Comparison of ENCODE assay signal across 11 cellular contexts in the genomic region with DNA sequence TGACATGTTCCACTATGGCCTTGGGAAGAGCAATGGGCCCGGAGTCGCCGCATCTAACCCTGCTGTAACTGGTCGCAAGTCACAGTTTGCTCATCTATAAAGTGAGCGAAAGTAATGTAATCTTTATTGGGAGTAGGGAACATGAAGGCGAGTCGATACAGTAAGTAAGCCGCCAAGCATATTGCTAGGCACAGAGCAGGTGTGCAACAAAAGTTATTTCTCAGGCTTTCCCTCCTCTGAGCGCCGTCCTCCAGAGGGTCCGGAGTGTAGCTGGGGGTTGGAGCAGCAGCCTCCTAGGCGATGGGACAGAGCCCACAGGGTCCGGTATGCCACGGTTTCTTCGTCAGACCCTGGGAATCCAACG. TPM values are rescaled to one million over a fixed set of nuclear protein-coding genes. Genes with fewer than 3 reads are reported as not detected.
DNase-seq lines count a peak whose midpoint lies in the region; ATAC-seq and TF ChIP-seq lines count a peak whose summit lies in the region.
"Had no signal": no experiment of that assay in that cellular context is flagged by ENCODE, and none has a peak within 500 bp of the region (broad histone marks: within the 10 kb centered on the region; RNA-seq: fewer than 3 reads in every experiment).

No MANE protein-coding gene starts in this region.

- H3K4me3 Mint-ChIP-seq in activated naive CD8-positive, alpha-beta T cell = peak overlapping the region; percentile 68
- no peak overlapping the region for H3K4me3 Mint-ChIP-seq in activated naive CD8-positive, alpha-beta T cell treated with anti-CD3 and anti-CD28 coated beads for 36 hours
- peak overlapping the region; percentile 46 to 81 (median 69) for H3K4me3 Mint-ChIP-seq in naive thymus-derived CD4-positive, alpha-beta T cell
- H3K4me3 Mint-ChIP-seq in type B pancreatic cell = peak overlapping the region; percentile 74

- H3K4me3 ChIP-seq in ectodermal cell (ENCODE audit: insufficient read depth, low read depth, low read length) = peak overlapping the region; percentile 34
- H3K4me3 ChIP-seq in naive thymus-derived CD4-positive, alpha-beta T cell (ENCODE audit: low read length) = peak overlapping the region; percentile 34
- H3K4me3 ChIP-seq in SJCRH30 = no peak overlapping the region

- H3K27ac ChIP-seq in ectodermal cell (ENCODE audit: insufficient read depth, low read depth, low read length, poor library complexity, severe bottlenecking) (no peak overlapping the region), SJCRH30 (no peak overlapping the region)
- H3K27ac ChIP-seq in naive thymus-derived CD4-positive, alpha-beta T cell (ENCODE audit: low read depth, low read length) = no peak overlapping the region

- peaks cover 7% of the 10 kb centered on the region for H3K36me3 Mint-ChIP-seq in activated naive CD8-positive, alpha-beta T cell
- no peaks in the 10 kb centered on the region for H3K36me3 Mint-ChIP-seq in activated naive CD8-positive, alpha-beta T cell treated with anti-CD3 and anti-CD28 coated beads for 36 hours
- H3K36me3 Mint-ChIP-seq in naive thymus-derived CD4-positive, alpha-beta T cell = peaks cover 0 to 1% (median 0%) of the 10 kb centered on the region in 5 donors
- H3K36me3 Mint-ChIP-seq in type B pancreatic cell = no peaks in the 10 kb centered on the region

- H3K36me3 ChIP-seq in ectodermal cell (ENCODE audit: control insufficient read depth, insufficient read depth, low read length) = no peaks in the 10 kb centered on the region
- no peaks in the 10 kb centered on the region for H3K36me3 ChIP-seq in naive thymus-derived CD4-positive, alpha-beta T cell (ENCODE audit: control insufficient read depth in 2 of 3, insufficient read depth in 3 of 3, low read length in 3 of 3)
- H3K36me3 ChIP-seq in SJCRH30 = no peaks in the 10 kb centered on the region

- DNase-seq in activated naive CD8-positive, alpha-beta T cell treated with anti-CD3 and anti-CD28 coated beads for 36 hours = no peak
- no peak for DNase-seq in naive thymus-derived CD4-positive, alpha-beta T cell
- no peak for DNase-seq in type B pancreatic cell (ENCODE audit: extremely low spot score, unreplicated experiment)
- DNase-seq in inferior parietal cortex (ENCODE audit: extremely low spot score) = no peak
- no peak for DNase-seq in SJCRH30
- DNase-seq in NCI-H2227 (lab: John Stamatoyannopoulos, UW; ENCODE audit: unreplicated experiment) = no peak
- DNase-seq: foreskin melanocyte; NK-92 treated with Interleukin-12 subunit alpha and Interleukin-12 subunit beta, amount 100 ng/mL, for 24 hours had no signal

- H3K27ac Mint-ChIP-seq in activated naive CD8-positive, alpha-beta T cell = no peak overlapping the region
- H3K27ac Mint-ChIP-seq in activated naive CD8-positive, alpha-beta T cell treated with anti-CD3 and anti-CD28 coated beads for 36 hours = no peak overlapping the region
- H3K27ac Mint-ChIP-seq in naive thymus-derived CD4-positive, alpha-beta T cell = no peak overlapping the region
- H3K27ac Mint-ChIP-seq in type B pancreatic cell = no peak overlapping the region

- peaks cover 15% of the 10 kb centered on the region for H3K4me1 Mint-ChIP-seq in activated naive CD8-positive, alpha-beta T cell (ENCODE audit: low read depth)
- peaks cover 5% of the 10 kb centered on the region for H3K4me1 Mint-ChIP-seq in activated naive CD8-positive, alpha-beta T cell treated with anti-CD3 and anti-CD28 coated beads for 36 hours
- H3K4me1 Mint-ChIP-seq in naive thymus-derived CD4-positive, alpha-beta T cell = peaks cover 4 to 18% (median 13%) of the 10 kb centered on the region in 7 donors
- peaks cover 14% of the 10 kb centered on the region for H3K4me1 Mint-ChIP-seq in type B pancreatic cell (ENCODE audit: unreplicated experiment)

- peaks cover 64% of the 10 kb centered on the region for H3K27me3 ChIP-seq in ectodermal cell (ENCODE audit: control insufficient read depth, insufficient read depth, low read length, poor library complexity, severe bottlenecking)
- peaks cover 6 to 21% of the 10 kb centered on the region in 2 donors for H3K27me3 ChIP-seq in naive thymus-derived CD4-positive, alpha-beta T cell (ENCODE audit: control insufficient read depth in 2 of 2, insufficient read depth in 2 of 2, low read length in 2 of 2)
- H3K27me3 ChIP-seq in SJCRH30 = peaks cover 17% of the 10 kb centered on the region

- ATAC-seq in naive thymus-derived CD4-positive, alpha-beta T cell = no peak

- H3K27me3 Mint-ChIP-seq in activated naive CD8-positive, alpha-beta T cell = peaks cover 35% of the 10 kb centered on the region
- peaks cover 71% of the 10 kb centered on the region for H3K27me3 Mint-ChIP-seq in activated naive CD8-positive, alpha-beta T cell treated with anti-CD3 and anti-CD28 coated beads for 36 hours
- peaks cover 55 to 83% (median 59%) of the 10 kb centered on the region in 5 donors for H3K27me3 Mint-ChIP-seq in naive thymus-derived CD4-positive, alpha-beta T cell
- H3K27me3 Mint-ChIP-seq in type B pancreatic cell = peaks cover 79% of the 10 kb centered on the region

- CTCF ChIA-PET in naive thymus-derived CD4-positive, alpha-beta T cell (lab: Charles Lee) = interaction anchor here (0.8 to 2.8 kb wide), 13 partner anchors 13 to 288 kb away, joined by 3 to 7 read pairs (median 4); no protein-coding TSS in a partner anchor

- H3K9me3 ChIP-seq in ectodermal cell (ENCODE audit: control insufficient read depth, low read length) (no peaks in the 10 kb centered on the region), SJCRH30 (replicated peaks) (no peaks in the 10 kb centered on the region)
- no peaks in the 10 kb centered on the region for H3K9me3 ChIP-seq in naive thymus-derived CD4-positive, alpha-beta T cell (ENCODE audit: control insufficient read depth in 2 of 3, low read length in 3 of 3)

- POLR2A ChIA-PET in naive thymus-derived CD4-positive, alpha-beta T cell (lab: Charles Lee) = interaction anchor here (0.7 to 2.2 kb wide), 5 partner anchors 8 to 111 kb away, joined by 3 to 9 read pairs (median 5); no protein-coding TSS in a partner anchor

- no peaks in the 10 kb centered on the region for H3K9me3 Mint-ChIP-seq in activated naive CD8-positive, alpha-beta T cell (ENCODE audit: low read depth)
- H3K9me3 Mint-ChIP-seq in activated naive CD8-positive, alpha-beta T cell treated with anti-CD3 and anti-CD28 coated beads for 36 hours = no peaks in the 10 kb centered on the region
- no peaks in the 10 kb centered on the region for H3K9me3 Mint-ChIP-seq in naive thymus-derived CD4-positive, alpha-beta T cell
- no peaks in the 10 kb centered on the region for H3K9me3 Mint-ChIP-seq in type B pancreatic cell

- TF ChIP-seq CTCF in type B pancreatic cell (conservative IDR thresholded peaks at IDR 0.05) = no peak

- H3K4me1 ChIP-seq in ectodermal cell (ENCODE audit: control insufficient read depth, insufficient read depth, low read length) (peaks cover 12% of the 10 kb centered on the region), SJCRH30 (no peaks in the 10 kb centered on the region)
- peaks cover 10 to 16% of the 10 kb centered on the region in 2 donors for H3K4me1 ChIP-seq in naive thymus-derived CD4-positive, alpha-beta T cell (ENCODE audit: control insufficient read depth in 2 of 2, insufficient read depth in 2 of 2, low read length in 2 of 2)

- intact Hi-C loops in naive thymus-derived CD4-positive, alpha-beta T cell (cut with micrococcal nuclease) = loop anchor here in 1 of 2 donors (10.0 kb wide), 2 partner anchors 297 to 943 kb away; partner anchors contain the start of gene FAR1

- 28 to 33% methylated on average over 16 of the region's 16 CpGs for WGBS in ectodermal cell, 2 experiments

RNA-seq across cellular contexts. Expression of gene SPON1, which starts 0.3 kb away (rescaled TPM):
- 1 to 10 TPM in 1 of 2 experiments, under 1 TPM in 1; 0.95 to 1.0 TPM for total RNA-seq in activated naive CD8-positive, alpha-beta T cell treated with anti-CD3 and anti-CD28 coated beads for 36 hours
- 29.2 TPM for polyA plus RNA-seq in ectodermal cell (2013, experiment 1 of 4)
- polyA plus RNA-seq in ectodermal cell (2013, experiment 2 of 4) = 37.5 TPM
- 34.6 TPM for polyA plus RNA-seq in ectodermal cell (2013, experiment 3 of 4)
- polyA plus RNA-seq in ectodermal cell (2013, experiment 4 of 4) = 34.9 TPM
- total RNA-seq in naive thymus-derived CD4-positive, alpha-beta T cell = 10 to 100 TPM in 2 of 5 experiments, 1 to 10 TPM in 3; 1.6 to 20.8 (median 3.9) TPM
- under 1 TPM; 0.35 to 0.45 TPM for polyA plus RNA-seq in naive thymus-derived CD4-positive, alpha-beta T cell
- total RNA-seq in type B pancreatic cell (ENCODE audit: low replicate concordance) = 14.8 and 31.7 TPM in 2 replicates
- total RNA-seq in SJCRH30 (2014; rRNA removed; shearing (Covaris generic)) = not detected in 2 replicates
- polyA plus RNA-seq: BJ had no signal
